ENCODE assay signal across 13 cellular contexts in the genomic region with DNA sequence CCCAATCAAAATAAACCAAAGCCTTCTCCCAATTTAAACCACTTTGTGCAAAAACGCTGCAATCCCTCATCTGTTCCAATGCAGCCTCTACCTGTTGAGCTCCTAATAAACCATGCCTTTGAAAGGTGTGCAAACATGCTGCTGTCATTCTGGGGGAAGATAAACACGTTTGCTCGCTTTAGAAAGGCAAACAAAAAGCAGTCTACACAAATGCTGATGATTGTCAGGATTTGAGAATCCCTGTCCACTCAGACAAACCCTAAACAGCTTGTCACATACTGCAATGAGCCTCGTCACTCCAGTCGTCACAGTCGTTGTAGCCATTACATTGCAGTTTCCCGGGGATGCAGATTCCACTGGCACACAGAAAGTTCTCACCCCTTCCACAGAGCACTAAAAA.
"Had no signal": no experiment of that assay in that cellular context is flagged by ENCODE, and none has a peak within 500 bp of the region (broad histone marks: within the 10 kb centered on the region; RNA-seq: fewer than 3 reads in every experiment).

No MANE protein-coding gene starts in this region.

- H3K27ac ChIP-seq: esophagus muscularis mucosa, parathyroid adenoma, suprapubic skin had no signal

- H3K27me3 ChIP-seq: suprapubic skin had no signal

- H3K9me3 ChIP-seq: esophagus muscularis mucosa, suprapubic skin had no signal

- H3K36me3 ChIP-seq: esophagus muscularis mucosa, suprapubic skin had no signal

- H3K4me3 ChIP-seq: esophagus muscularis mucosa, suprapubic skin had no signal

- H3K4me1 ChIP-seq: parathyroid adenoma had no signal

- DNase-seq: activated B cell treated with CpG ODN at 0.5 μM for 24 hours; activated CD4-positive, alpha-beta T cell treated with anti-CD3 and anti-CD28 coated beads, Interleukin-2, amount 10 ng/mL, durations not matched to agents 24 days and 14 days; activated naive CD4-positive, alpha-beta T cell treated with Interleukin-2 at 50 U/mL for 16 hours; activated naive CD8-positive, alpha-beta T cell treated with anti-CD3 and anti-CD28 coated beads, Interleukin-2, amount 50 U/mL, for 24 hours; glutamatergic neuron; left cardiac atrium; naive B cell; stimulated activated CD4-positive, alpha-beta T cell treated with anti-CD3 and anti-CD28 coated beads, Interleukin-4, amount 100 ng/mL, for 1 hour; stimulated activated CD8-positive, alpha-beta memory T cell treated with anti-CD3 and anti-CD28 coated beads, Interleukin-4, amount 100 ng/mL, for 48 hours; stimulated activated naive CD8-positive, alpha-beta T cell treated with anti-CD3 and anti-CD28 coated beads, Interleukin-15, Interleukin-2, amounts not matched to agents 100 U/mL and 50 U/mL, for 24 hours had no signal

- ATAC-seq: activated naive CD8-positive, alpha-beta T cell treated with anti-CD3 and anti-CD28 coated beads, Interleukin-2, amount 50 U/mL, for 24 hours; left cardiac atrium; stimulated activated naive CD8-positive, alpha-beta T cell treated with anti-CD3 and anti-CD28 coated beads, Interleukin-15, Interleukin-2, amounts not matched to agents 100 U/mL and 50 U/mL, for 24 hours had no signal
